ENCODE assay signal across 22 cellular contexts in the genomic region with DNA sequence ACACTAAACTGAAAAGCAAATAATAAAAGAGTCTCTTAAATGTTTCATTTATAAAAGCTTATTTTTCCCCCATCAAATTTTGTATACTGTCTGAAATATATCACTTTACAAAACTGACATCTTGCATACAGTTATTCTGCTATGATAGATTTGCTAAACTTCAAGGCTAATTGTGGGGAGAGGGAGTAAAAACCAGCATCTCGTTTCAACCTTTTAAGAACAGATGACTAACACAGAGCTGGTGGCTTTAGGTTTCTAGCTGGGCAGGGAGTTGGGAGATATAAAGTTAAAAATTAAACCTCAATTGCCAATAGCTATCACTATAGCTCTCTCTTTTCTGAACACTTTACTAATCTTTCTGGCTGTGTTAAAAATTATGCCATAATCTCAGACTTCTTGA. TPM values are rescaled to one million over a fixed set of nuclear protein-coding genes. Genes with fewer than 3 reads are reported as not detected.
DNase-seq lines count a peak whose midpoint lies in the region; ATAC-seq, FAIRE-seq and TF ChIP-seq lines count a peak whose summit lies in the region.
"Had no signal": no experiment of that assay in that cellular context is flagged by ENCODE, and none has a peak within 500 bp of the region (broad histone marks: within the 10 kb centered on the region; RNA-seq: fewer than 3 reads in every experiment).

No MANE protein-coding gene starts in this region.

- H3K4me1 ChIP-seq in A549 (peaks cover 26% of the 10 kb centered on the region), SK-N-SH (ENCODE audit: control insufficient read depth in 1 of 2, insufficient read depth in 2 of 2, low read depth in 1 of 2, low read length in 1 of 2) (peaks cover 20 to 47% of the 10 kb centered on the region in 2 experiments)
- H3K4me1 ChIP-seq: BLaER1 treated with 17β-estradiol and CSF1 and Interleukin-3, amounts not matched to agents 10 nM and 100 nM; Peyer's patch had no signal

- H3F3A ChIP-seq in SK-N-SH (replicated peaks; ENCODE audit: insufficient read depth) = peaks cover 28% of the 10 kb centered on the region

- no peaks in the 10 kb centered on the region for H3K27me3 ChIP-seq in SK-N-SH (ENCODE audit: insufficient read depth)
- H3K27me3 ChIP-seq: BLaER1 treated with 17β-estradiol and CSF1 and Interleukin-3, amounts not matched to agents 10 nM and 100 nM; Peyer's patch had no signal

- TF ChIP-seq EP300 in A549 (IDR thresholded peaks at IDR 0.05) (no peak), SK-N-SH (IDR thresholded peaks at IDR 0.05; ENCODE audit: borderline replicate concordance in 1 of 2, low read depth in 1 of 2, low read length in 1 of 2) (peak; percentile 12 to 26; a peak in 1 of 4 replicates)

- H3K79me2 ChIP-seq in SK-N-SH (ENCODE audit: insufficient read depth) = peaks cover 4% of the 10 kb centered on the region; the same call in 1 of the 2 replicates

- H3K27ac ChIP-seq in A549 (no peak overlapping the region), SK-N-SH (ENCODE audit: low read depth in 2 of 2, low read length in 1 of 2) (peak overlapping the region; percentile 90 to 95)
- H3K27ac ChIP-seq: BLaER1 treated with 17β-estradiol and CSF1 and Interleukin-3, amounts not matched to agents 10 nM and 100 nM; Peyer's patch had no signal

- no peaks in the 10 kb centered on the region for H3K9me2 ChIP-seq in SK-N-SH

- TF ChIP-seq RAD21 in A549 (conservative IDR thresholded peaks at IDR 0.05 in 1 of 2, IDR thresholded peaks at IDR 0.05 in 1 of 2) (no peak), SK-N-SH (IDR thresholded peaks at IDR 0.05; ENCODE audit: low read length) (no peak)

- DNase-seq in A549 (ENCODE audit: low read depth in 1 of 2, low spot score in 1 of 2) (no peak), Caki2 (ENCODE audit: low read depth) (peak; percentile 12), SK-N-SH (no peak), kidney glomerular epithelial cell (lab: John Stamatoyannopoulos, UW) (peak; percentile 21), DMS114 treated with DMSO at 0.1 percent for 48 hours (lab: John Stamatoyannopoulos, UW; ENCODE audit: unreplicated experiment) (no peak), T-helper 1 cell (no peak), GM19240 (ENCODE audit: insufficient read length, low spot score) (no peak)
- DNase-seq: CD8-positive, alpha-beta memory T cell; DMS79; H9; KBM-7; NCI-H1092; NCI-H1436; NCI-H1930; NCI-H2171; NCI-H345; NCI-H524; NCI-H82; Peyer's patch; SW 1271 had no signal

- peak in 1 of 2 experiments; percentile 57; a peak in 2 of 6 replicates for ATAC-seq in A549
- ATAC-seq: Right ventricle myocardium inferior had no signal

- H4K20me1 ChIP-seq in SK-N-SH (ENCODE audit: insufficient read depth) = no peaks in the 10 kb centered on the region
- H4K20me1 ChIP-seq: BLaER1 treated with 17β-estradiol and CSF1 and Interleukin-3, amounts not matched to agents 10 nM and 100 nM had no signal

- no peak for TF ChIP-seq POLR2A in A549 (IDR thresholded peaks at IDR 0.05; ENCODE audit: low read length)

- 5% methylated on average over 1 of the region's 1 CpG for WGBS in A549 (ENCODE audit: missing lambda C conversion rate)
- 0% methylated on average over 1 of the region's 1 CpG for WGBS in SK-N-SH (ENCODE audit: low lambda C conversion rate)

- TF ChIP-seq CTCF in A549 (IDR thresholded peaks at IDR 0.05) = no peak
- no peak for TF ChIP-seq CTCF in SK-N-SH (IDR thresholded peaks at IDR 0.05)

- POLR2A ChIA-PET in A549 (lab: Yijun Ruan, JAX) (no interaction called here), SK-N-SH (lab: Yijun Ruan, JAX) (no interaction called here)

- H3K9me3 ChIP-seq in A549 (no peaks in the 10 kb centered on the region), SK-N-SH (no peaks in the 10 kb centered on the region)
- H3K9me3 ChIP-seq: BLaER1 treated with 17β-estradiol and CSF1 and Interleukin-3, amounts not matched to agents 10 nM and 100 nM; Peyer's patch had no signal

- H3K36me3 ChIP-seq in SK-N-SH (replicated peaks in 1 of 2; ENCODE audit: control insufficient read depth in 1 of 2, insufficient read depth in 2 of 2, low read length in 1 of 2) = peaks cover 2 to 23% of the 10 kb centered on the region in 2 experiments

- no peak overlapping the region for H2AFZ ChIP-seq in SK-N-SH (ENCODE audit: low read depth)

- CTCF ChIA-PET in A549 (lab: Yijun Ruan, JAX) (interaction anchor here (1.2 to 1.6 kb wide), 2 partner anchors 19 to 83 kb away, joined by 4 read pairs; no protein-coding TSS in a partner anchor), SK-N-SH (lab: Yijun Ruan, JAX) (interaction anchor here (1.2 to 1.4 kb wide), 3 partner anchors 83 to 284 kb away, joined by 3 to 5 read pairs (median 3); no protein-coding TSS in a partner anchor)

- H3K9ac ChIP-seq in SK-N-SH = peak overlapping the region; percentile 42; the same call in 1 of the 2 replicates
- H3K9ac ChIP-seq: BLaER1 treated with 17β-estradiol and CSF1 and Interleukin-3, amounts not matched to agents 10 nM and 100 nM had no signal

- FAIRE-seq in A549 (lab: Jason Lieb, UNC) = no peak

- H3K4me2 ChIP-seq in A549 (peak overlapping the region; percentile 34), SK-N-SH (peak overlapping the region; percentile 27; the same call in 1 of the 2 replicates)
- H3K4me2 ChIP-seq: BLaER1 treated with 17β-estradiol and CSF1 and Interleukin-3, amounts not matched to agents 10 nM and 100 nM had no signal

- in situ Hi-C loops in Caki2 (cut with HindIII; ENCODE audit: low pct_unique_long_range_greater_than_20kb, low sequenced_read_pairs) = no loop called here

- H3K4me3 ChIP-seq in A549 = no peak overlapping the region
- H3K4me3 ChIP-seq in SK-N-SH (ENCODE audit: low read depth in 2 of 2, low read length in 1 of 2) = no peak overlapping the region
- H3K4me3 ChIP-seq: BLaER1 treated with 17β-estradiol and CSF1 and Interleukin-3, amounts not matched to agents 10 nM and 100 nM; Peyer's patch had no signal

TF ChIP-seq in A549, 52 proteins besides CTCF, POLR2A, EP300 and RAD21 (continues in another document):
- TF ChIP-seq SREBF2 (IDR thresholded peaks at IDR 0.05) (no peak), HEYL (CRISPR knock-in tag; IDR thresholded peaks at IDR 0.05) (no peak)
- TF ChIP-seq, protein P1, sequence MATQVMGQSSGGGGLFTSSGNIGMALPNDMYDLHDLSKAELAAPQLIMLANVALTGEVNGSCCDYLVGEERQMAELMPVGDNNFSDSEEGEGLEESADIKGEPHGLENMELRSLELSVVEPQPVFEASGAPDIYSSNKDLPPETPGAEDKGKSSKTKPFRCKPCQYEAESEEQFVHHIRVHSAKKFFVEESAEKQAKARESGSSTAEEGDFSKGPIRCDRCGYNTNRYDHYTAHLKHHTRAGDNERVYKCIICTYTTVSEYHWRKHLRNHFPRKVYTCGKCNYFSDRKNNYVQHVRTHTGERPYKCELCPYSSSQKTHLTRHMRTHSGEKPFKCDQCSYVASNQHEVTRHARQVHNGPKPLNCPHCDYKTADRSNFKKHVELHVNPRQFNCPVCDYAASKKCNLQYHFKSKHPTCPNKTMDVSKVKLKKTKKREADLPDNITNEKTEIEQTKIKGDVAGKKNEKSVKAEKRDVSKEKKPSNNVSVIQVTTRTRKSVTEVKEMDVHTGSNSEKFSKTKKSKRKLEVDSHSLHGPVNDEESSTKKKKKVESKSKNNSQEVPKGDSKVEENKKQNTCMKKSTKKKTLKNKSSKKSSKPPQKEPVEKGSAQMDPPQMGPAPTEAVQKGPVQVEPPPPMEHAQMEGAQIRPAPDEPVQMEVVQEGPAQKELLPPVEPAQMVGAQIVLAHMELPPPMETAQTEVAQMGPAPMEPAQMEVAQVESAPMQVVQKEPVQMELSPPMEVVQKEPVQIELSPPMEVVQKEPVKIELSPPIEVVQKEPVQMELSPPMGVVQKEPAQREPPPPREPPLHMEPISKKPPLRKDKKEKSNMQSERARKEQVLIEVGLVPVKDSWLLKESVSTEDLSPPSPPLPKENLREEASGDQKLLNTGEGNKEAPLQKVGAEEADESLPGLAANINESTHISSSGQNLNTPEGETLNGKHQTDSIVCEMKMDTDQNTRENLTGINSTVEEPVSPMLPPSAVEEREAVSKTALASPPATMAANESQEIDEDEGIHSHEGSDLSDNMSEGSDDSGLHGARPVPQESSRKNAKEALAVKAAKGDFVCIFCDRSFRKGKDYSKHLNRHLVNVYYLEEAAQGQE (IDR thresholded peaks at IDR 0.05) = no peak

TF ChIP-seq in SK-N-SH, 30 proteins besides CTCF, POLR2A, EP300 and RAD21 (continues in another document):
- TF ChIP-seq RXRA (IDR thresholded peaks at IDR 0.05; ENCODE audit: borderline replicate concordance, low read depth) (no peak), TCF12 (IDR thresholded peaks at IDR 0.05) (peak; percentile 59), ELF1 (IDR thresholded peaks at IDR 0.05) (no peak)
- TF ChIP-seq, protein P2, sequence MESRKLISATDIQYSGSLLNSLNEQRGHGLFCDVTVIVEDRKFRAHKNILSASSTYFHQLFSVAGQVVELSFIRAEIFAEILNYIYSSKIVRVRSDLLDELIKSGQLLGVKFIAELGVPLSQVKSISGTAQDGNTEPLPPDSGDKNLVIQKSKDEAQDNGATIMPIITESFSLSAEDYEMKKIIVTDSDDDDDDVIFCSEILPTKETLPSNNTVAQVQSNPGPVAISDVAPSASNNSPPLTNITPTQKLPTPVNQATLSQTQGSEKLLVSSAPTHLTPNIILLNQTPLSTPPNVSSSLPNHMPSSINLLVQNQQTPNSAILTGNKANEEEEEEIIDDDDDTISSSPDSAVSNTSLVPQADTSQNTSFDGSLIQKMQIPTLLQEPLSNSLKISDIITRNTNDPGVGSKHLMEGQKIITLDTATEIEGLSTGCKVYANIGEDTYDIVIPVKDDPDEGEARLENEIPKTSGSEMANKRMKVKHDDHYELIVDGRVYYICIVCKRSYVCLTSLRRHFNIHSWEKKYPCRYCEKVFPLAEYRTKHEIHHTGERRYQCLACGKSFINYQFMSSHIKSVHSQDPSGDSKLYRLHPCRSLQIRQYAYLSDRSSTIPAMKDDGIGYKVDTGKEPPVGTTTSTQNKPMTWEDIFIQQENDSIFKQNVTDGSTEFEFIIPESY (IDR thresholded peaks at IDR 0.05; ENCODE audit: borderline replicate concordance, low read depth) = no peak

RNA-seq across cellular contexts. Expression of a gene that starts 23.5 kb away (rescaled TPM):
- polyA plus RNA-seq in A549 (2011; rRNA removed) = 42.0 and 89.1 TPM in 2 replicates
- 16.1 and 21.6 TPM in 2 replicates for polyA plus RNA-seq in A549 (2012; cell fraction: cytosol; rRNA removed)
- polyA plus RNA-seq in A549 (2012; cell fraction: nucleus; rRNA removed) = 3.2 and 5.3 TPM in 2 replicates
- 57.5 to 69.8 TPM (median 62.5 TPM) in 3 replicates for polyA plus RNA-seq in A549 (2017; fragmentation: RNase III; extraction: RNeasy Plus Mini Kit Qiagen cat#74134 plus additional on column Dnase treatment)
- 4.1 and 4.2 TPM in 2 replicates for polyA minus RNA-seq in A549 (2011; rRNA and poly(A)+ RNA removed)
- 41.3 and 56.0 TPM in 2 replicates for total RNA-seq in Caki2 (2014; rRNA removed; shearing (Covaris generic); ENCODE audit: low replicate concordance)
- 45.9 and 60.0 TPM in 2 replicates for polyA plus RNA-seq in SK-N-SH (2012; rRNA removed)
- 76.5 and 140 TPM in 2 replicates for polyA plus RNA-seq in SK-N-SH (2012; cell fraction: cytosol; rRNA removed)
- 10.4 and 23.9 TPM in 2 replicates for polyA plus RNA-seq in SK-N-SH (2012; cell fraction: nucleus; rRNA removed)

Comparison
In these comparisons a context has a peak if more than half of its experiments do, and no peak if none do; other contexts are left out.
1. DNase-seq: peak in Caki2 (single experiment) and kidney glomerular epithelial cell (single experiment); none in A549 (0 of 2), SK-N-SH (single experiment), DMS114 treated with DMSO at 0.1 percent for 48 hours (single experiment), T-helper 1 cell (0 of 5) and GM19240 (single experiment).
2. H3K27ac ChIP-seq: peak in SK-N-SH (2 of 2); none in A549 (0 of 2).